ENCODE assay signal across 8 cellular contexts in genomic region chr11:65386307-65387081, GRCh38. TPM values are rescaled to one million over a fixed set of nuclear protein-coding genes. Genes with fewer than 3 reads are reported as not detected.
A peak's percentile ranks its signal among the peaks of the same experiment; 100 is the strongest.
DNase-seq lines count a peak whose midpoint lies in the region; ATAC-seq and TF ChIP-seq lines count a peak whose summit lies in the region.

TSS of gene FRMD8 (plus strand) at chr11:65386637. CDS start at chr11:65387037, 400 bp downstream.

- CTCF ChIA-PET in AG04449 (lab: Yijun Ruan, JAX) = interaction anchor here (0.7 to 6.1 kb wide), 6 partner anchors 8 to 131 kb away, joined by 3 to 90 read pairs (median 4); no protein-coding TSS in a partner anchor

- H3K4me2 ChIP-seq in Loucy (ENCODE audit: low read depth, low read length, poor library complexity, severe bottlenecking) = peak within 1 kb of the TSS; percentile 80
- H3K4me2 ChIP-seq in neural cell (ENCODE audit: low read length) = peak within 1 kb of the TSS; percentile 86

- H3F3A ChIP-seq in Loucy (ENCODE audit: low read depth) = peaks cover 8% of the 10 kb centered on the region; the same call in 1 of the 2 replicates
- no peaks in the 10 kb centered on the region for H3F3A ChIP-seq in neural cell (ENCODE audit: insufficient read depth, low read length, poor library complexity, severe bottlenecking)

- peak within 1 kb of the TSS; percentile 91 for H3K4me3 Mint-ChIP-seq in stimulated activated naive CD8-positive, alpha-beta T cell treated with anti-CD3 and anti-CD28 coated beads, Interleukin-15, Interleukin-2, amounts not matched to agents 100 ng/mL and 50 ng/mL, for 24 hours

- H3K4me3 ChIP-seq in AG04449 (ENCODE audit: low read depth, low read length) (peak within 1 kb of the TSS; percentile 86), Loucy (ENCODE audit: low read length, poor library complexity, severe bottlenecking) (peak within 1 kb of the TSS; percentile 87), SJSA1 (peak within 1 kb of the TSS; percentile 94), fibroblast of villous mesenchyme (ENCODE audit: low read depth, low read length) (peak within 1 kb of the TSS; percentile 93), neural cell (ENCODE audit: low read length) (peak within 1 kb of the TSS; percentile 95)

- no peaks in the 10 kb centered on the region for H3K9me2 ChIP-seq in Loucy (replicated peaks; ENCODE audit: low read depth, low read length)
- H3K9me2 ChIP-seq in neural cell (ENCODE audit: insufficient read depth, low read length) = no peaks in the 10 kb centered on the region

- peaks cover 90% of the 10 kb centered on the region for H3K4me1 Mint-ChIP-seq in stimulated activated naive CD8-positive, alpha-beta T cell treated with anti-CD3 and anti-CD28 coated beads, Interleukin-15, Interleukin-2, amounts not matched to agents 100 ng/mL and 50 ng/mL, for 24 hours (ENCODE audit: low read depth)

- H3K9me3 ChIP-seq in Loucy (ENCODE audit: insufficient read depth, low read depth, low read length) (no peaks in the 10 kb centered on the region), SJSA1 (replicated peaks) (peaks cover 3% of the 10 kb centered on the region; the same call in 1 of the 2 replicates), neural cell (ENCODE audit: low read length) (no peaks in the 10 kb centered on the region)

- H3K79me2 ChIP-seq in Loucy (ENCODE audit: insufficient read depth, low read length) (peaks cover 51% of the 10 kb centered on the region), neural cell (replicated peaks; ENCODE audit: insufficient read depth, low read length) (peaks cover 8% of the 10 kb centered on the region)

- POLR2A ChIA-PET in AG04449 (lab: Yijun Ruan, JAX) = interaction anchor here (0.6 to 5.6 kb wide), 5 partner anchors 12 to 122 kb away, joined by 3 to 66 read pairs (median 4); partner anchors contain the start of genes MALAT1 and NEAT1

- H3K4me1 ChIP-seq in Loucy (ENCODE audit: insufficient read depth, low read length, poor library complexity, severe bottlenecking) (peaks cover 64% of the 10 kb centered on the region), SJSA1 (replicated peaks) (peaks cover 93% of the 10 kb centered on the region)

- H3K27ac Mint-ChIP-seq in stimulated activated naive CD8-positive, alpha-beta T cell treated with anti-CD3 and anti-CD28 coated beads, Interleukin-15, Interleukin-2, amounts not matched to agents 100 ng/mL and 50 ng/mL, for 24 hours = peak within 1 kb of the TSS; percentile 99

- peak; percentile 45 for ATAC-seq in GM19035 (IDR thresholded peaks at IDR 0.05; ENCODE audit: unreplicated experiment)

- no peaks in the 10 kb centered on the region for H3K9me3 Mint-ChIP-seq in stimulated activated naive CD8-positive, alpha-beta T cell treated with anti-CD3 and anti-CD28 coated beads, Interleukin-15, Interleukin-2, amounts not matched to agents 100 ng/mL and 50 ng/mL, for 24 hours

- peaks cover 9% of the 10 kb centered on the region for H4K20me1 ChIP-seq in Loucy (ENCODE audit: insufficient read depth, low read length, poor library complexity, severe bottlenecking)
- no peaks in the 10 kb centered on the region for H4K20me1 ChIP-seq in neural cell (ENCODE audit: insufficient read depth)

- no peaks in the 10 kb centered on the region for H3K27me3 ChIP-seq in Loucy (ENCODE audit: insufficient read depth, low read length, poor library complexity, severe bottlenecking)
- no peaks in the 10 kb centered on the region for H3K27me3 ChIP-seq in SJSA1 (replicated peaks)
- no peaks in the 10 kb centered on the region for H3K27me3 ChIP-seq in neural cell (ENCODE audit: insufficient read depth, low read depth, low read length)

- no peak for TF ChIP-seq RAD21 in neural cell (conservative IDR thresholded peaks at IDR 0.05)

- H2AFZ ChIP-seq in Loucy (ENCODE audit: low read length) = peak within 1 kb of the TSS; percentile 79
- H2AFZ ChIP-seq in neural cell (ENCODE audit: low read depth, low read length) = peak within 1 kb of the TSS; percentile 92

- H3K27me3 Mint-ChIP-seq in stimulated activated naive CD8-positive, alpha-beta T cell treated with anti-CD3 and anti-CD28 coated beads, Interleukin-15, Interleukin-2, amounts not matched to agents 100 ng/mL and 50 ng/mL, for 24 hours = no peaks in the 10 kb centered on the region

- DNase-seq in AG04449 (ENCODE audit: low read depth, low spot score) (no peak), SJSA1 (ENCODE audit: low read depth in 1 of 2, low spot score in 2 of 2) (peak; percentile 94 to 95), activated gamma-delta T cell treated with Interleukin-2 at 50 U/mL for 16 hours (peak; percentile 88), fibroblast of villous mesenchyme (ENCODE audit: low read depth) (peak; percentile 84)

- no peak for TF ChIP-seq CTCF in AG04449 (IDR thresholded peaks at IDR 0.05; ENCODE audit: insufficient read depth, low read length, missing control alignments)
- no peak for TF ChIP-seq CTCF in Loucy (conservative IDR thresholded peaks at IDR 0.05; ENCODE audit: low read length)
- TF ChIP-seq CTCF in fibroblast of villous mesenchyme (IDR thresholded peaks at IDR 0.05; ENCODE audit: insufficient read depth, low read depth, low read length) = no peak
- TF ChIP-seq CTCF in neural cell (IDR thresholded peaks at IDR 0.05; ENCODE audit: poor library complexity, severe bottlenecking) = no peak

- no peaks in the 10 kb centered on the region; the same call in 1 of the 2 replicates for H3K36me3 ChIP-seq in Loucy (ENCODE audit: insufficient read depth, low read length)
- peaks cover 52% of the 10 kb centered on the region for H3K36me3 ChIP-seq in SJSA1
- H3K36me3 ChIP-seq in neural cell (ENCODE audit: insufficient read depth, low read length) = no peaks in the 10 kb centered on the region

- H3K27ac ChIP-seq in SJSA1 (peak within 1 kb of the TSS; percentile 88), neural cell (ENCODE audit: low read length) (peak within 1 kb of the TSS; percentile 56)

- H3K9ac ChIP-seq in Loucy (ENCODE audit: low read depth, low read length, poor library complexity, severe bottlenecking) (peak within 1 kb of the TSS; percentile 89), neural cell (ENCODE audit: low read length) (peak within 1 kb of the TSS; percentile 86)

- TF ChIP-seq EP300 in neural cell (conservative IDR thresholded peaks at IDR 0.05; ENCODE audit: poor library complexity, severe bottlenecking) = no peak

- peaks cover 6% of the 10 kb centered on the region for H3K36me3 Mint-ChIP-seq in stimulated activated naive CD8-positive, alpha-beta T cell treated with anti-CD3 and anti-CD28 coated beads, Interleukin-15, Interleukin-2, amounts not matched to agents 100 ng/mL and 50 ng/mL, for 24 hours (ENCODE audit: low read depth)

TF ChIP-seq in neural cell, 6 proteins besides CTCF, POLR2A, EP300 and RAD21:
- TF ChIP-seq EZH2 (IDR thresholded peaks at IDR 0.05; ENCODE audit: borderline replicate concordance, insufficient read depth, low read length, poor library complexity, severe bottlenecking) = no peak
- peak; percentile 79 for TF ChIP-seq POLR2AphosphoS5 (IDR thresholded peaks at IDR 0.05)
- peak; percentile 74 for TF ChIP-seq MXI1 (conservative IDR thresholded peaks at IDR 0.05; ENCODE audit: poor library complexity, severe bottlenecking)
- peak; percentile 44 for TF ChIP-seq TAF1 (IDR thresholded peaks at IDR 0.05; ENCODE audit: low read depth)
- peak; percentile 69 for TF ChIP-seq REST (IDR thresholded peaks at IDR 0.05; ENCODE audit: borderline replicate concordance)
- peak; percentile 40 for TF ChIP-seq SMC3 (conservative IDR thresholded peaks at IDR 0.05; ENCODE audit: poor library complexity)

RNA-seq across cellular contexts. Expression of gene FRMD8, which starts in this region (rescaled TPM):
- 90.2 and 125 TPM in 2 replicates for total RNA-seq in SJSA1 (2014; rRNA removed; shearing (Covaris generic))
- total RNA-seq in fibroblast of villous mesenchyme = 44.5 and 60.6 TPM in 2 replicates
- 17.2 and 22.2 TPM in 2 replicates for polyA plus RNA-seq in neural cell
- polyA minus RNA-seq in neural cell = 8.3 and 9.0 TPM in 2 replicates
